ENCODE assay signal across 22 cellular contexts in the genomic region with DNA sequence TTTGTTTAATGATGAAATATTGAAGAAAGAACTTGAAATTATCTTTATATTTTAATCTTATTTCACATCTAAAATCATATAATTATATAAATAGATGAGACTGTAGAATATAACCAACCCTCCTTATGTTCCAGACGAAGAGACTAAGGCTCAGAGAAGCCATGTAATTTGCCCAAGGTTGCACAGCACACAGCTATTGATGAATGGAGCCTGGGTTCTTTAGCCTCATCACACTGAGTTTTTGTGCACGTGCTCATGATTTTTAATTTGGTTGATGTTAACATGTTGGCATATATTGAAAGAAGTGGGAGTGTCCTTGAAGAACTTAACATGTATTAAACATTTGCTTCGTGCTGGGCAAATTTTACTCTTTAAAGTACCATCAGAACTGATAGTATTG.
DNase-seq lines count a peak whose midpoint lies in the region; ATAC-seq, FAIRE-seq and TF ChIP-seq lines count a peak whose summit lies in the region.
"Had no signal": no experiment of that assay in that cellular context is flagged by ENCODE, and none has a peak within 500 bp of the region (broad histone marks: within the 10 kb centered on the region; RNA-seq: fewer than 3 reads in every experiment).

No MANE protein-coding gene starts in this region.

- H3K79me2 ChIP-seq in HepG2 (ENCODE audit: insufficient read depth, low read length) = peaks cover 92% of the 10 kb centered on the region
- peaks cover 94% of the 10 kb centered on the region for H3K79me2 ChIP-seq in GM23248 (ENCODE audit: insufficient read depth)
- H3K79me2 ChIP-seq in osteoblast (ENCODE audit: insufficient read depth, low read length) = peaks cover 85% of the 10 kb centered on the region

- dilution Hi-C loops in IMR-90 (cut with HindIII; ENCODE audit: low sequenced_read_pairs, unreplicated experiment) = no loop called here

- H2AK9ac ChIP-seq in IMR-90 (replicated peaks; ENCODE audit: low read depth, low read length, poor library complexity) = no peak overlapping the region

- H2AFZ ChIP-seq in HepG2 (ENCODE audit: low read length) (no peak overlapping the region), GM23248 (no peak overlapping the region), IMR-90 (replicated peaks; ENCODE audit: low read length, poor library complexity) (no peak overlapping the region), osteoblast (ENCODE audit: low read length) (no peak overlapping the region)

- peaks cover 26 to 80% of the 10 kb centered on the region in 2 experiments for H3K79me1 ChIP-seq in IMR-90 (ENCODE audit: low read depth in 1 of 2, low read length in 2 of 2)

- no peak overlapping the region for H2BK20ac ChIP-seq in IMR-90 (ENCODE audit: low read depth, low read length)

- H3K27ac ChIP-seq in HepG2 (ENCODE audit: extremely low read length, insufficient read depth, low read length) = peak overlapping the region; percentile 2
- peak overlapping the region in 1 of 3 donors; percentile 60 for H3K27ac ChIP-seq in right lobe of liver
- peak overlapping the region; percentile 48 for H3K27ac ChIP-seq in GM23248
- no peak overlapping the region for H3K27ac ChIP-seq in IMR-90 (ENCODE audit: insufficient read depth, low read length)
- H3K27ac ChIP-seq in osteoblast (ENCODE audit: low read depth, low read length) = peak overlapping the region; percentile 29
- H3K27ac ChIP-seq: 22Rv1 had no signal

- no peak overlapping the region for H3K56ac ChIP-seq in IMR-90 (ENCODE audit: extremely low read depth, insufficient read depth, low read length)

- H3K4me2 ChIP-seq in HepG2 (ENCODE audit: low read depth, low read length) (no peak overlapping the region), GM23248 (ENCODE audit: unreplicated experiment) (no peak overlapping the region), IMR-90 (ENCODE audit: low read depth, low read length) (no peak overlapping the region), osteoblast (ENCODE audit: insufficient read depth, low read length) (no peak overlapping the region)

- H4K5ac ChIP-seq in IMR-90 (ENCODE audit: low read depth, low read length) = no peak overlapping the region

- CTCF ChIA-PET in HepG2 (lab: Yijun Ruan, JAX; ENCODE audit: low intra/inter-chr PET ratio, low total read pairs) = no interaction called here
- CTCF ChIA-PET in IMR-90 (lab: Yijun Ruan, JAX) = no interaction called here

- no peak for FAIRE-seq in HepG2 (lab: Jason Lieb, UNC)
- FAIRE-seq: A204.1, GM12892, GM19239, H54 had no signal

- H3K4me3 ChIP-seq in HepG2 (replicated peaks in 1 of 3; ENCODE audit: insufficient read depth in 1 of 3, low read depth in 2 of 3, low read length in 3 of 3) (no peak overlapping the region), right lobe of liver (no peak overlapping the region), GM23248 (no peak overlapping the region), IMR-90 (ENCODE audit: insufficient read depth, low read depth, low read length) (no peak overlapping the region), osteoblast (ENCODE audit: insufficient read depth, low read length) (no peak overlapping the region)
- H3K4me3 ChIP-seq: HAP-1 had no signal

- no peaks in the 10 kb centered on the region for H3K9me2 ChIP-seq in GM23248 (ENCODE audit: insufficient read depth)

- BruUV-seq in HepG2 (replicated peaks; lab: Mats Ljungman, UMichigan) = no TSS peak
- no TSS peak for BruUV-seq in IMR-90 (replicated peaks; lab: Mats Ljungman, UMichigan)

- POLR2A ChIA-PET in HepG2 (lab: Yijun Ruan, JAX) (no interaction called here), IMR-90 (lab: Charles Lee; ENCODE audit: unreplicated experiment) (no interaction called here)

- in situ Hi-C loops in HepG2 (cut with HindIII; ENCODE audit: extremely low pct_ligation_motif_present, low pct_unique_long_range_greater_than_20kb) (no loop called here), GM23248 (cut with MboI) (no loop called here), IMR-90 (cut with MboI; ENCODE audit: low sequenced_read_pairs) (no loop called here)

- H3K18ac ChIP-seq in IMR-90 (ENCODE audit: low read depth, low read length) = no peak overlapping the region

- TF ChIP-seq CTCF in HepG2 (CRISPR knock-in tag; IDR thresholded peaks at IDR 0.05) = no peak
- TF ChIP-seq CTCF in right lobe of liver (IDR thresholded peaks at IDR 0.05) = no peak
- no peak for TF ChIP-seq CTCF in IMR-90 (conservative IDR thresholded peaks at IDR 0.05; ENCODE audit: low read depth, low read length)
- TF ChIP-seq CTCF in osteoblast (IDR thresholded peaks at IDR 0.05; ENCODE audit: extremely low read depth, low read depth, low read length) = no peak
- TF ChIP-seq CTCF in GM10266 (IDR thresholded peaks at IDR 0.05; ENCODE audit: control insufficient read depth, insufficient read depth, low read depth, missing control alignments) = no peak

- ATAC-seq in HepG2 = no peak
- ATAC-seq in right lobe of liver = no peak
- ATAC-seq in IMR-90 (ENCODE audit: low read depth) = no peak
- ATAC-seq in HG03521 (IDR thresholded peaks at IDR 0.05; ENCODE audit: unreplicated experiment) = no peak

- peaks cover 19% of the 10 kb centered on the region for H3K9me1 ChIP-seq in IMR-90 (ENCODE audit: insufficient read depth, low read length)

- H3K14ac ChIP-seq in IMR-90 (replicated peaks; ENCODE audit: low read depth, low read length) = no peak overlapping the region

- H3K23ac ChIP-seq in IMR-90 (ENCODE audit: low read depth, low read length) = 0 out of 2 replicates have a peak overlapping the region, but pooled peaks have one; percentile 33

- no peak overlapping the region for H2BK120ac ChIP-seq in IMR-90 (ENCODE audit: low read depth, low read length)

- no peak for TF ChIP-seq RAD21 in HepG2 (CRISPR knock-in tag; IDR thresholded peaks at IDR 0.05)
- no peak for TF ChIP-seq RAD21 in IMR-90 (IDR thresholded peaks at IDR 0.05; ENCODE audit: low read length)

- H2AK5ac ChIP-seq in IMR-90 (ENCODE audit: low read depth, low read length) = no peak overlapping the region

- H2BK15ac ChIP-seq in IMR-90 (ENCODE audit: low read depth, low read length) = no peak overlapping the region

- H3K27me3 ChIP-seq in HepG2 (ENCODE audit: control insufficient read depth in 1 of 2, insufficient read depth in 2 of 2, low read length in 2 of 2) (no peaks in the 10 kb centered on the region), right lobe of liver (no peaks in the 10 kb centered on the region), GM23248 (replicated peaks; ENCODE audit: insufficient read depth) (no peaks in the 10 kb centered on the region), IMR-90 (ENCODE audit: control insufficient read depth, insufficient read depth, low read length) (no peaks in the 10 kb centered on the region), osteoblast (ENCODE audit: insufficient read depth, low read length) (no peaks in the 10 kb centered on the region)

- WGBS in HepG2 (ENCODE audit: low lambda C conversion rate) = 92% methylated on average over 3 of the region's 3 CpGs
- 98% methylated on average over 3 of the region's 3 CpGs for WGBS in right lobe of liver (ENCODE audit: insufficient coverage, low coverage, low lambda C conversion rate, missing lambda C conversion rate)
- WGBS in GM23248 (ENCODE audit: low coverage in 1 of 2, low lambda C conversion rate in 2 of 2, missing lambda C conversion rate in 2 of 2), 2 experiments = 65 to 75% methylated on average over 3 of the region's 3 CpGs
- no CpG with 5 or more reads among the region's 3 CpGs for WGBS in IMR-90 (ENCODE audit: extremely low coverage in 2 of 2, insufficient read length in 1 of 2), 2 experiments

- no peak overlapping the region for H4K8ac ChIP-seq in IMR-90 (ENCODE audit: low read depth in 2 of 2, low read length in 2 of 2)

- H3K9me3 ChIP-seq in HepG2 (ENCODE audit: low read length) = no peaks in the 10 kb centered on the region
- no peaks in the 10 kb centered on the region for H3K9me3 ChIP-seq in right lobe of liver
- H3K9me3 ChIP-seq in GM23248 (ENCODE audit: low read depth) = no peaks in the 10 kb centered on the region
- no peaks in the 10 kb centered on the region for H3K9me3 ChIP-seq in IMR-90 (ENCODE audit: control insufficient read depth, insufficient read depth, low read length)
- H3K9me3 ChIP-seq in osteoblast (ENCODE audit: low read depth, low read length) = no peaks in the 10 kb centered on the region
- H3K9me3 ChIP-seq: HAP-1 had no signal

- H2BK5ac ChIP-seq in IMR-90 (ENCODE audit: low read depth, low read length, poor library complexity, severe bottlenecking) = no peak overlapping the region

- H3K4me1 ChIP-seq in HepG2 (ENCODE audit: insufficient read depth, low read length) = peaks cover 53% of the 10 kb centered on the region
- H3K4me1 ChIP-seq in right lobe of liver = peaks cover 0 to 29% (median 10%) of the 10 kb centered on the region in 4 donors
- peaks cover 19% of the 10 kb centered on the region for H3K4me1 ChIP-seq in GM23248 (ENCODE audit: insufficient read depth)
- peaks cover 9% of the 10 kb centered on the region for H3K4me1 ChIP-seq in IMR-90 (ENCODE audit: control insufficient read depth, insufficient read depth, low read length)
- peaks cover 29% of the 10 kb centered on the region for H3K4me1 ChIP-seq in osteoblast (ENCODE audit: insufficient read depth, low read length)

- intact Hi-C loops in HepG2 (cut with micrococcal nuclease; ENCODE audit: unreplicated experiment) = no loop called here
- intact Hi-C loops in right lobe of liver (cut with DNase I) = no loop called here
- intact Hi-C loops in IMR-90 (cut with micrococcal nuclease) = no loop called here

- peaks cover 95% of the 10 kb centered on the region for H4K20me1 ChIP-seq in HepG2 (ENCODE audit: insufficient read depth, low read length)
- H4K20me1 ChIP-seq in GM23248 (ENCODE audit: insufficient read depth) = peaks cover 13% of the 10 kb centered on the region; the same call in 1 of the 2 replicates
- peaks cover 65% of the 10 kb centered on the region for H4K20me1 ChIP-seq in IMR-90 (ENCODE audit: insufficient read depth, low read length)
- peaks cover 48% of the 10 kb centered on the region for H4K20me1 ChIP-seq in osteoblast (ENCODE audit: insufficient read depth, low read length)

- H3K9ac ChIP-seq in HepG2 (ENCODE audit: insufficient read depth, low read depth, low read length) = no peak overlapping the region
- no peak overlapping the region for H3K9ac ChIP-seq in GM23248
- H3K9ac ChIP-seq in IMR-90 (ENCODE audit: low read depth, low read length) = no peak overlapping the region

- H4K91ac ChIP-seq in IMR-90 (ENCODE audit: insufficient read depth, low read depth, low read length) = no peak overlapping the region

- no peak for TF ChIP-seq EP300 in HepG2 (IDR thresholded peaks at IDR 0.05; ENCODE audit: low read depth in 2 of 2, low read length in 2 of 2)
- TF ChIP-seq EP300 in HepG2 (CRISPR knock-in tag; IDR thresholded peaks at IDR 0.05; ENCODE audit: borderline replicate concordance) = no peak

- no peak overlapping the region for H3K4ac ChIP-seq in IMR-90 (ENCODE audit: low read depth, low read length)

- DNase-seq in HepG2 (ENCODE audit: low spot score) (no peak), right lobe of liver (no peak), GM23248 (no peak), IMR-90 (no peak), osteoblast (ENCODE audit: insufficient read length, low spot score, missing footprints) (no peak), GM10266 (ENCODE audit: extremely low spot score) (no peak)
- DNase-seq in stimulated activated CD4-positive, alpha-beta T cell treated with anti-CD3 and anti-CD28 coated beads, Interleukin-4, amount 100 ng/mL, for 24 hours = no peak
- DNase-seq: C1 segment of cervical spinal cord; Calu3; CD4-positive, alpha-beta memory T cell; COR-L47; DMS53; DMS79 treated with DMSO at 0.1 percent for 48 hours; GF-D8; GOT3 had no signal

- H3F3A ChIP-seq in GM23248 (ENCODE audit: insufficient read depth) = peaks cover 49% of the 10 kb centered on the region

- peaks cover 10 to 44% of the 10 kb centered on the region in 2 experiments for H3K36me3 ChIP-seq in HepG2 (replicated peaks in 1 of 2; ENCODE audit: control insufficient read depth in 1 of 2, insufficient read depth in 2 of 2, low read length in 2 of 2)
- no peaks in the 10 kb centered on the region for H3K36me3 ChIP-seq in right lobe of liver
- no peaks in the 10 kb centered on the region for H3K36me3 ChIP-seq in GM23248 (ENCODE audit: low read depth)
- peaks cover 4% of the 10 kb centered on the region; the same call in 1 of the 2 replicates for H3K36me3 ChIP-seq in IMR-90 (ENCODE audit: control insufficient read depth, insufficient read depth, low read length)
- peaks cover 12% of the 10 kb centered on the region for H3K36me3 ChIP-seq in osteoblast (ENCODE audit: insufficient read depth, low read length)
- H3K36me3 ChIP-seq: HAP-1 had no signal

- TF ChIP-seq POLR2A in HepG2 (IDR thresholded peaks at IDR 0.05; ENCODE audit: insufficient read depth in 1 of 2, low read depth in 2 of 2, low read length in 2 of 2) (no peak), right lobe of liver (IDR thresholded peaks at IDR 0.05) (no peak), IMR-90 (IDR thresholded peaks at IDR 0.05; ENCODE audit: low read depth, low read length) (no peak)
